ENCODE assay signal across 8 cellular contexts in the genomic region with DNA sequence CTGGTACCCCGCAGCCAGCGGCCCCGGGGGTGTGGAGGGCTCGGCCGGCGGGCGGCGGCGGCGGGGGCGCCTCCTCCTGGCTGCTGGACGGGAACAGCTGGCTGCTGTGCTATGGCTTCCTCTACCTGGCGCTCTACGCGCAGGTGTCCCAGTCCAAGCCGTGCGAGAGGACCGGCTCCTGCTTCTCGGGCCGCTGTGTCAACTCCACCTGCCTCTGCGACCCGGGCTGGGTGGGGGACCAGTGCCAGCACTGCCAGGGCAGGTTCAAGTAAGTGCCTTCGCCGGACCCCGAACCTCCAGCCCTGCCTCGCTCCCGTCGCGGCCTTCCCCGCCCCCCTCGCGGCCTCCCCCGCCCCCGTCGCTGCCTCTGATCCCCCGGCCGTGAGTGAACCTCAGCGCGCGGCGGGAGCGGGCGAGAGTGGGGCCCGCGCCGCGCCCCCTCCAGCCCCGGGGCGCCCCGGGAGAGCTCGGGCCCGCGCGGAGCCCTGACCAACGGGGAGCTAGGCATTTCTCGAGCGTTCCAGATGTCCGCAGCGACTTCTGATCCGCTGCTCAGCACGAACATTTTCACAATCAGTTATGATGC. TPM values are rescaled to one million over a fixed set of nuclear protein-coding genes. Genes with fewer than 3 reads are reported as not detected.
DNase-seq lines count a peak whose midpoint lies in the region; ATAC-seq and TF ChIP-seq lines count a peak whose summit lies in the region.

No MANE protein-coding gene starts in this region.

- no peaks in the 10 kb centered on the region for H3K36me3 Mint-ChIP-seq in chondrocyte (ENCODE audit: low read depth)

- ATAC-seq in HG02571 (IDR thresholded peaks at IDR 0.05; ENCODE audit: unreplicated experiment) (peak; percentile 38), aorta (ENCODE audit: low FRiP score) (peak; percentile 68)

- H3K27ac Mint-ChIP-seq in chondrocyte (ENCODE audit: unreplicated experiment): peak overlapping the region; percentile 63

- no peaks in the 10 kb centered on the region for H3K9me3 ChIP-seq in aorta (ENCODE audit: control insufficient read depth, low read length)

- peak; percentile 79 for TF ChIP-seq CTCF in chondrocyte (IDR thresholded peaks at IDR 0.05)

- H3K27me3 ChIP-seq in aorta (ENCODE audit: control insufficient read depth in 1 of 2, insufficient read depth in 2 of 2, low read length in 1 of 2): no peaks in the 10 kb centered on the region

- H3K9me3 Mint-ChIP-seq in chondrocyte (ENCODE audit: low read depth): no peaks in the 10 kb centered on the region

- peak overlapping the region; percentile 86 to 97 for H3K4me3 ChIP-seq in aorta (ENCODE audit: low read length in 2 of 2)

- WGBS in aorta, 2 donors: 1 to 2% methylated on average over 41 to 61 of the region's 61 CpGs

- no peaks in the 10 kb centered on the region for H3K36me3 ChIP-seq in aorta (ENCODE audit: control insufficient read depth in 1 of 2, insufficient read depth in 2 of 2, low read length in 1 of 2)

- intact Hi-C loops in aorta (cut with DNase I): loop anchor here in 1 of 2 donors (2.0 to 5.0 kb wide), 3 partner anchors 93 to 157 kb away; partner anchors contain the start of gene TRUB1

- H3K4me3 Mint-ChIP-seq in chondrocyte (ENCODE audit: unreplicated experiment): peak overlapping the region; percentile 82

- H3K27ac ChIP-seq in aorta (ENCODE audit: low read depth in 1 of 2, low read length in 2 of 2): peak overlapping the region in 1 of 2 donors; percentile 77

- H3K4me1 ChIP-seq in aorta (ENCODE audit: control insufficient read depth in 1 of 2, insufficient read depth in 2 of 2, low read length in 2 of 2): peaks cover 0 to 2% of the 10 kb centered on the region in 2 donors

- peaks cover 32% of the 10 kb centered on the region for H3K4me1 Mint-ChIP-seq in chondrocyte (ENCODE audit: low read depth)

- H3K27me3 Mint-ChIP-seq in chondrocyte (ENCODE audit: low read depth): no peaks in the 10 kb centered on the region

- peak; percentile 18 for DNase-seq in activated T-cell treated with anti-CD3 and anti-CD28 coated beads, Interleukin-2, amount 50 U/mL, for 1 hour
- DNase-seq in activated T-cell treated with anti-CD3 and anti-CD28 coated beads for 4 hours (no peak), NCI-H2227 (lab: John Stamatoyannopoulos, UW; ENCODE audit: unreplicated experiment) (peak; percentile 63), chondrocyte (ENCODE audit: low spot score) (no peak), medulla oblongata (ENCODE audit: extremely low spot score) (peak; percentile 6), aorta (peak in 1 of 2 donors; percentile 75), DMS153 (lab: John Stamatoyannopoulos, UW) (no peak)

RNA-seq across cellular contexts. Expression of gene ATRNL1, which starts 0.7 kb away (rescaled TPM):
- total RNA-seq in chondrocyte (65.1 to 99.7 TPM (median 66.0 TPM) in 3 replicates), aorta (10 to 100 TPM; 27.5 to 41.0 TPM)
- polyA plus RNA-seq in aorta: 1 to 10 TPM; 2.6 to 2.7 TPM

Comparison
In these comparisons a context has a peak if more than half of its experiments do, and no peak if none do; other contexts are left out.
1. DNase-seq: peak in activated T-cell treated with anti-CD3 and anti-CD28 coated beads, Interleukin-2, amount 50 U/mL, for 1 hour (single experiment), NCI-H2227 (single experiment) and medulla oblongata (single experiment); none in activated T-cell treated with anti-CD3 and anti-CD28 coated beads for 4 hours (single experiment), chondrocyte (single experiment) and DMS153 (single experiment).